8 cellular contexts compared by ENCODE assay signal in genomic region chr5:157859227-157859575, GRCh38. TPM values are rescaled to one million over a fixed set of nuclear protein-coding genes. Genes with fewer than 3 reads are reported as not detected.
A peak's percentile ranks its signal among the peaks of the same experiment; 100 is the strongest.
DNase-seq lines count a peak whose midpoint lies in the region; ATAC-seq, FAIRE-seq and TF ChIP-seq lines count a peak whose summit lies in the region.

No MANE protein-coding gene starts in this region.

- CTCF ChIA-PET in GM12878 (lab: Yijun Ruan, JAX) = interaction anchor here (0.6 to 4.5 kb wide), 6 partner anchors 13 to 263 kb away, joined by 3 to 49 read pairs (median 3); no protein-coding TSS in a partner anchor

- peaks cover 79% of the 10 kb centered on the region for H3K4me1 Mint-ChIP-seq in activated T-cell treated with anti-CD3 and anti-CD28 coated beads, Interleukin-2, amount 50 U/mL, for 72 hours (ENCODE audit: low read depth)

- H3K9ac ChIP-seq in GM12878 (ENCODE audit: control insufficient read depth, insufficient read depth, low read length) = no peak overlapping the region; the same call in 1 of the 2 replicates

- H3K36me3 ChIP-seq in GM12878 (ENCODE audit: control insufficient read depth in 2 of 2, insufficient read depth in 2 of 2, low read length in 1 of 2) (no peaks in the 10 kb centered on the region; a peak in 1 of 4 replicates), lower lobe of right lung (no peaks in the 10 kb centered on the region), transverse colon (no peaks in the 10 kb centered on the region)

- peak overlapping the region; percentile 49; the same call in 1 of the 2 replicates for H3K4me2 ChIP-seq in GM12878 (ENCODE audit: control insufficient read depth, insufficient read depth)

- H3K36me3 Mint-ChIP-seq in activated T-cell treated with anti-CD3 and anti-CD28 coated beads, Interleukin-2, amount 50 U/mL, for 72 hours (ENCODE audit: insufficient read depth in 2 of 2) = peaks cover 0 to 9% of the 10 kb centered on the region in 2 donors

- no peak for FAIRE-seq in GM12878 (lab: Jason Lieb, UNC)

- DNase-seq in activated T-cell treated with anti-CD3 and anti-CD28 coated beads, Interleukin-2, amount 50 U/mL, for 72 hours = no peak
- no peak for DNase-seq in activated T-cell treated with anti-CD3 and anti-CD28 coated beads, Interleukin-2, amount 50 U/mL, for 1 hour
- no peak for DNase-seq in GM12878 (ENCODE audit: low read depth, low spot score)
- DNase-seq in lower lobe of right lung = no peak
- no peak for DNase-seq in transverse colon
- no peak for DNase-seq in NOMO-1 treated with dmso at 0.1 percent for 144 hours (lab: John Stamatoyannopoulos, UW; ENCODE audit: unreplicated experiment)
- DNase-seq in SHP77 (lab: John Stamatoyannopoulos, UW) = no peak

- peak; percentile 1 to 3 for ATAC-seq in activated T-cell treated with anti-CD3 and anti-CD28 coated beads, Interleukin-2, amount 50 U/mL, for 72 hours (replicated peaks in 1 of 2)
- ATAC-seq in GM12878 (no peak), lower lobe of right lung (no peak), GM18511 (IDR thresholded peaks at IDR 0.05; ENCODE audit: unreplicated experiment) (no peak)

- TF ChIP-seq RAD21 in GM12878 (IDR thresholded peaks at IDR 0.05; ENCODE audit: insufficient read depth, low read depth, low read length) = no peak

- in situ Hi-C loops in GM12878 (cut with MboI) (loop anchor here (5.0 kb wide), 1 partner anchor 58 kb away; no protein-coding TSS in a partner anchor), transverse colon (cut with MboI; ENCODE audit: low pct_ligation_motif_present in 1 of 4, low pct_unique_long_range_greater_than_20kb in 1 of 4, low sequenced_read_pairs in 3 of 4) (no loop called here)

- H3K4me1 ChIP-seq in GM12878 (ENCODE audit: control insufficient read depth, insufficient read depth, low read length) = peaks cover 29% of the 10 kb centered on the region
- peaks cover 39% of the 10 kb centered on the region for H3K4me1 ChIP-seq in lower lobe of right lung
- H3K4me1 ChIP-seq in transverse colon = peaks cover 13 to 49% (median 26%) of the 10 kb centered on the region in 4 donors

- H3K9me3 ChIP-seq in GM12878 (replicated peaks; ENCODE audit: control insufficient read depth, insufficient read depth, low read length) = no peaks in the 10 kb centered on the region
- no peaks in the 10 kb centered on the region for H3K9me3 ChIP-seq in lower lobe of right lung
- no peaks in the 10 kb centered on the region for H3K9me3 ChIP-seq in transverse colon

- no peaks in the 10 kb centered on the region for H3K9me3 Mint-ChIP-seq in activated T-cell treated with anti-CD3 and anti-CD28 coated beads, Interleukin-2, amount 50 U/mL, for 72 hours

- RAD21 ChIA-PET in GM12878 (lab: Charles Lee; ENCODE audit: unreplicated experiment) = interaction anchor here (0.9 to 1.4 kb wide), 8 partner anchors 12 to 92 kb away, joined by 3 to 6 read pairs (median 4); no protein-coding TSS in a partner anchor

- no peaks in the 10 kb centered on the region for H3K27me3 ChIP-seq in GM12878 (replicated peaks in 1 of 2; ENCODE audit: control insufficient read depth in 2 of 2, insufficient read depth in 2 of 2, low read length in 1 of 2)
- H3K27me3 ChIP-seq in lower lobe of right lung (ENCODE audit: low read depth) = no peaks in the 10 kb centered on the region
- H3K27me3 ChIP-seq in transverse colon = no peaks in the 10 kb centered on the region

- H3K27ac Mint-ChIP-seq in activated T-cell treated with anti-CD3 and anti-CD28 coated beads, Interleukin-2, amount 50 U/mL, for 72 hours = peak overlapping the region; percentile 98

- H3K4me3 ChIP-seq in GM12878 (peak overlapping the region; percentile 87), lower lobe of right lung (peak overlapping the region; percentile 84), transverse colon (peak overlapping the region in 3 of 4 donors; percentile 82 to 93 (median 92))

- H3K27me3 Mint-ChIP-seq in activated T-cell treated with anti-CD3 and anti-CD28 coated beads, Interleukin-2, amount 50 U/mL, for 72 hours (ENCODE audit: low read depth) = no peaks in the 10 kb centered on the region

- TF ChIP-seq CTCF in GM12878 (IDR thresholded peaks at IDR 0.05 in 2 of 3, conservative IDR thresholded peaks at IDR 0.05 in 1 of 3; ENCODE audit: control insufficient read depth in 2 of 3, extremely low read depth in 1 of 3, insufficient read depth in 1 of 3, low read depth in 3 of 3, low read length in 3 of 3) = no peak
- no peak for TF ChIP-seq CTCF in lower lobe of right lung (IDR thresholded peaks at IDR 0.05)
- no peak for TF ChIP-seq CTCF in transverse colon (IDR thresholded peaks at IDR 0.05)

- 39% methylated on average over 10 of the region's 10 CpGs for WGBS in GM12878 (ENCODE audit: insufficient coverage, insufficient replicate concordance, low lambda C conversion rate, missing lambda C conversion rate)
- WGBS in transverse colon (ENCODE audit: low coverage in 1 of 2), 2 donors = 38 to 100% methylated on average over 1 to 10 of the region's 10 CpGs

- H3K4me3 Mint-ChIP-seq in activated T-cell treated with anti-CD3 and anti-CD28 coated beads, Interleukin-2, amount 50 U/mL, for 72 hours = peak overlapping the region; percentile 95 to 98

- BruUV-seq in GM12878 (replicated peaks; lab: Mats Ljungman, UMichigan) = no TSS peak

- H2AFZ ChIP-seq in GM12878 (ENCODE audit: control insufficient read depth, low read depth, low read length) = no peak overlapping the region

- POLR2A ChIA-PET in GM12878 (lab: Charles Lee) = interaction anchor here (0.8 to 1.1 kb wide), 2 partner anchors 9 to 57 kb away, joined by 5 to 7 read pairs; no protein-coding TSS in a partner anchor

- peaks cover 21% of the 10 kb centered on the region for H3K79me2 ChIP-seq in GM12878 (ENCODE audit: control insufficient read depth, insufficient read depth, low read length)

- no peak for TF ChIP-seq POLR2A in GM12878 (IDR thresholded peaks at IDR 0.05; ENCODE audit: low read depth, low read length)
- no peak for TF ChIP-seq POLR2A in transverse colon (IDR thresholded peaks at IDR 0.05)

- H3K27ac ChIP-seq in GM12878 (ENCODE audit: control insufficient read depth, insufficient read depth) (no peak overlapping the region), lower lobe of right lung (peak overlapping the region; percentile 92), transverse colon (peak overlapping the region; percentile 88 to 94 (median 91))

- no peak for TF ChIP-seq EP300 in GM12878 (IDR thresholded peaks at IDR 0.05; ENCODE audit: borderline replicate concordance in 1 of 2, control insufficient read depth in 1 of 2, low read depth in 2 of 2, low read length in 2 of 2)
- no peak for TF ChIP-seq EP300 in transverse colon (IDR thresholded peaks at IDR 0.05; ENCODE audit: low read depth)

- SMC1A ChIA-PET in GM12878 (lab: Charles Lee; ENCODE audit: uncharacterized antibody, unreplicated experiment) = interaction anchor here (0.7 to 4.6 kb wide), 8 partner anchors 13 to 266 kb away, joined by 3 to 35 read pairs (median 7); no protein-coding TSS in a partner anchor

- intact Hi-C loops in GM12878 (cut with micrococcal nuclease; ENCODE audit: unreplicated experiment) (no loop called here), lower lobe of right lung (cut with DNase I) (loop anchor here (10.0 kb wide), 1 partner anchor 56 kb away; no protein-coding TSS in a partner anchor), transverse colon (cut with DNase I; ENCODE audit: low total_unique reads) (loop anchor here (10.0 kb wide), 1 partner anchor 136 kb away; no protein-coding TSS in a partner anchor)

- peaks cover 3% of the 10 kb centered on the region for H4K20me1 ChIP-seq in GM12878 (ENCODE audit: control insufficient read depth, insufficient read depth)

TF ChIP-seq in GM12878, 131 proteins besides CTCF, POLR2A, EP300 and RAD21 (continues in another document):
- TF ChIP-seq MLLT1 (IDR thresholded peaks at IDR 0.05) = peak; percentile 75
- TF ChIP-seq LARP7 (IDR thresholded peaks at IDR 0.05) = no peak

RNA-seq across cellular contexts. Expression of gene CLINT1, which starts 0.3 kb away (rescaled TPM):
- 10 to 100 TPM; 60.7 to 66.0 TPM for total RNA-seq in activated T-cell treated with anti-CD3 and anti-CD28 coated beads, Interleukin-2, amount 50 U/mL, for 72 hours
- 117 and 124 TPM in 2 replicates for total RNA-seq in GM12878 (2013; cell fraction: nucleolus; rRNA removed)
- total RNA-seq in GM12878 (2014; rRNA removed) (94.9 and 113 TPM in 2 replicates), GM12878 (2014; rRNA removed; fragmentation: Illumina TruSeq; extraction: Trizol) (78.0 and 79.3 TPM in 2 replicates), GM12878 (2021) (78.6 and 96.7 TPM in 2 replicates), lower lobe of right lung (79.2 TPM), transverse colon (100 to 1,000 TPM in 3 of 4 donors, 10 to 100 TPM in 1; 75.6 to 174 (median 131) TPM)
- 31.2 TPM for polyA plus RNA-seq in GM12878 (2011; ENCODE audit: low read depth)
- polyA plus RNA-seq in GM12878 (2011; rRNA removed) (118 and 126 TPM in 2 replicates), GM12878 (2014; fragmentation: Illumina TruSeq; extraction: Trizol) (136 and 150 TPM in 2 replicates), GM12878 (2014; fragmentation: Nextera tagmentation; extraction: Ambion mirVana) (10 to 100 TPM; 30.0 to 40.2 TPM), GM12878 (2014; rRNA removed) (100 and 102 TPM in 2 replicates), GM12878 (2016; fragmentation: Nextera tagmentation; extraction: Ambion mirVana) (100 to 1,000 TPM; 111 to 118 TPM)
- 187 and 205 TPM in 2 replicates for polyA plus RNA-seq in GM12878 (2011; cell fraction: cytosol; rRNA removed)
- 156 and 163 TPM in 2 replicates for polyA plus RNA-seq in GM12878 (2011; cell fraction: nucleus; rRNA removed)
- polyA plus RNA-seq in GM12878 (2012) = 23.7 and 24.9 TPM in 2 replicates
- polyA minus RNA-seq in GM12878 (2011; rRNA and poly(A)+ RNA removed) = 233 and 304 TPM in 2 replicates
- 50.5 and 63.3 TPM in 2 replicates for polyA minus RNA-seq in GM12878 (2011; cell fraction: cytosol; rRNA and poly(A)+ RNA removed)
- polyA minus RNA-seq in GM12878 (2011; cell fraction: nucleus; rRNA and poly(A)+ RNA removed) = 38.8 and 58.5 TPM in 2 replicates

Comparison
In these comparisons a context has a peak if more than half of its experiments do, and no peak if none do; other contexts are left out.
1. ATAC-seq: peak in activated T-cell treated with anti-CD3 and anti-CD28 coated beads, Interleukin-2, amount 50 U/mL, for 72 hours (2 of 2); none in GM12878 (single experiment), lower lobe of right lung (0 of 2) and GM18511 (single experiment).
2. Peak in every context shown above with its lines, with median percentiles within 50 percentile points of each other: H3K4me3 ChIP-seq.